ENCODE assay signal across 8 cellular contexts in the genomic region with DNA sequence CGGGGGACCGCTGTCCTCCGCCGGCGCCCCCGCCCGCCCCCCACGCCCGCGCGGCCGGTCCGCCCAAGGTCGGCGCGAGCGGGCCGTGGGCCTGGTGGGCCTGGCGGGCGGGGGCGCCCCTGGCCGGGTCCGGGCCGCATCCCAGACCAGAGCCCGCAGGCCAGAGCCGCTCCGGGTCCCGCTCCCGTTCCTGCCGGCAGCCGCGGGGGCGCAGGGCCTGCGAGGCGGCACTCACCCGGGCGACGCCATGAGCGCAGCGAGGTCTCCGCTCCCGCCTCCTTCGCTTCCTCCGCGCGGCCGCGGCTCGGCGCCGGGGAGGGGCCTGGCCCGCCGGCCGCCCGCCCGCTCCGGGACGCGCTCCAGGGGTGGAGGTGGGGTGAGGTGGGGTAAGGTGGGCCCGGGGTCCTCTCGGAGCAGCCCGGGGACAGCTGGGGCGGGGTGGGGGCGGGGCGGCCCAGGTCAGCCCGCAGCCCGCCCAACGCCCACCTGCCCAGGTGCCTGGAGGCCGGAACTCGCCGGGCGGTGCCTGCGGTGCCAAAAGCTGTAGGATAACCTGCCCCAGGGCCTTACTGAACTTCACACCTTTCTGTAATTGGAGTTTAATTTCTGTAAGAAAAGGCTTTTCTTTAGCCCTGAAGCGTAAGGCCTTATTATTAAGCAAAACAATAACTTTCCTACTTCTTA. TPM values are rescaled to one million over a fixed set of nuclear protein-coding genes. Genes with fewer than 3 reads are reported as not detected.
DNase-seq lines count a peak whose midpoint lies in the region; ATAC-seq and TF ChIP-seq lines count a peak whose summit lies in the region.

Gene URGCP (minus strand): TSS at position 270 of the 684 bp plus-strand sequence. CDS start 21 bp downstream, at position 249.

- DNase-seq in NCI-H1105 (lab: John Stamatoyannopoulos, UW) (peak; percentile 18), dorsolateral prefrontal cortex (peak in 5 of 10 donors; percentile 34 to 74 (median 57)), right lobe of liver (peak; percentile 68 to 78 (median 70)), superior temporal gyrus (ENCODE audit: extremely low spot score) (no peak)
- peak; percentile 55 for DNase-seq in activated CD4-positive, alpha-beta T cell treated with anti-CD3 and anti-CD28 coated beads, Interleukin-2, amount 50 U/mL, for 1 hour
- peak; percentile 44 to 49 for DNase-seq in stimulated activated CD4-positive, alpha-beta T cell treated with anti-CD3 and anti-CD28 coated beads, Interleukin-4, amount 100 ng/mL, for 48 hours (ENCODE audit: low read depth in 2 of 2)

- H3K9me3 ChIP-seq in HEK293 (ENCODE audit: control insufficient read depth, insufficient read depth, low read depth, low read length), result no peaks in the 10 kb centered on the region
- no peaks in the 10 kb centered on the region for H3K9me3 ChIP-seq in right lobe of liver

- TF ChIP-seq POLR2A in right lobe of liver (IDR thresholded peaks at IDR 0.05), result peak; percentile 56

- H3K4me3 ChIP-seq in HEK293 (ENCODE audit: low read depth, low read length), result peak within 1 kb of the TSS; percentile 68
- peak within 1 kb of the TSS; percentile 57 to 92 (median 78) for H3K4me3 ChIP-seq in dorsolateral prefrontal cortex
- peak within 1 kb of the TSS; percentile 64 to 80 (median 68) for H3K4me3 ChIP-seq in right lobe of liver

- TF ChIP-seq CTCF in HEK293 (tag by site-specific recombination; IDR thresholded peaks at IDR 0.05), result no peak
- TF ChIP-seq CTCF in dorsolateral prefrontal cortex (IDR thresholded peaks at IDR 0.05 in 54 of 56, conservative IDR thresholded peaks at IDR 0.05 in 2 of 56; ENCODE audit: low read depth in 1 of 56, partially characterized antibody in 56 of 56), result peak in 1 of 56 donors; percentile 10
- TF ChIP-seq CTCF in right lobe of liver (IDR thresholded peaks at IDR 0.05), result no peak

- 1% methylated on average over 12 of the region's 74 CpGs for WGBS in right lobe of liver (ENCODE audit: insufficient coverage, low coverage, low lambda C conversion rate, missing lambda C conversion rate)

- intact Hi-C loops in dorsolateral prefrontal cortex (cut with DNase I) (loop anchor here (1.0 to 5.0 kb wide), 3 partner anchors 14 to 34 kb away; partner anchors contain the start of gene UBE2D4 (in 1 of the 2)), right lobe of liver (cut with DNase I) (no loop called here)

- H3K4me1 ChIP-seq in HEK293 (ENCODE audit: control insufficient read depth, insufficient read depth, low read length) (peaks cover 4% of the 10 kb centered on the region; the same call in 1 of the 2 replicates), right lobe of liver (peaks cover 0 to 13% (median 5%) of the 10 kb centered on the region in 4 donors)

- H3K27me3 ChIP-seq in dorsolateral prefrontal cortex (no peaks in the 10 kb centered on the region), right lobe of liver (no peaks in the 10 kb centered on the region)

- ATAC-seq in GM18498 (IDR thresholded peaks at IDR 0.05; ENCODE audit: unreplicated experiment), result peak; percentile 86
- peak; percentile 43 to 78 (median 75) for ATAC-seq in right lobe of liver

- H3K36me3 ChIP-seq in HEK293 (ENCODE audit: control insufficient read depth in 2 of 2, insufficient read depth in 1 of 2, low read length in 2 of 2) (peaks cover 0 to 7% of the 10 kb centered on the region in 2 experiments; a peak in 1 of 3 replicates), right lobe of liver (no peaks in the 10 kb centered on the region)

- POLR2A ChIA-PET in HEK293 (lab: Yijun Ruan, JAX), result interaction anchor here (1.1 to 1.7 kb wide), 4 partner anchors 9 to 37 kb away, joined by 3 to 5 read pairs (median 3); partner anchors contain the start of genes MRPS24 and UBE2D4

- H3K27ac ChIP-seq in HEK293 (ENCODE audit: extremely low read depth, low read depth, low read length) (peak within 1 kb of the TSS; percentile 83), dorsolateral prefrontal cortex (peak within 1 kb of the TSS; percentile 1 to 94 (median 86)), right lobe of liver (peak within 1 kb of the TSS; percentile 63 to 90 (median 82))

- CTCF ChIA-PET in HEK293 (lab: Yijun Ruan, JAX), result no interaction called here

TF ChIP-seq in HEK293, 187 proteins besides CTCF, POLR2A, EP300 and RAD21 (continues in another document):
- TF ChIP-seq BCL11B (tag by site-specific recombination; IDR thresholded peaks at IDR 0.05; ENCODE audit: low read depth), result no peak
- peak; percentile 16 for TF ChIP-seq ZBTB26 (tag by site-specific recombination; optimal IDR thresholded peaks at IDR 0.05)
- no peak for TF ChIP-seq ZNF596 (tag by site-specific recombination; IDR thresholded peaks at IDR 0.05)
- no peak for TF ChIP-seq ZNF394 (tag by site-specific recombination; IDR thresholded peaks at IDR 0.05; ENCODE audit: borderline replicate concordance)
- TF ChIP-seq ZNF501 (tag by site-specific recombination; IDR thresholded peaks at IDR 0.05), result no peak
- TF ChIP-seq KLF8 (tag by site-specific recombination; IDR thresholded peaks at IDR 0.05), result peak; percentile 54; the same call in 1 of the 2 replicates
- no peak for TF ChIP-seq ZNF239 (tag by site-specific recombination; IDR thresholded peaks at IDR 0.05)
- TF ChIP-seq ZNF174 (tag by site-specific recombination; IDR thresholded peaks at IDR 0.05), result no peak
- TF ChIP-seq SCRT1 (tag by site-specific recombination; IDR thresholded peaks at IDR 0.05; ENCODE audit: borderline replicate concordance), result no peak
- no peak for TF ChIP-seq ZNF473 (tag by site-specific recombination; IDR thresholded peaks at IDR 0.05)
- TF ChIP-seq KLF1 (tag by site-specific recombination; IDR thresholded peaks at IDR 0.05), result peak; percentile 59
- peak; percentile 53 for TF ChIP-seq ZFHX2 (tag by site-specific recombination; conservative IDR thresholded peaks at IDR 0.05)
- no peak for TF ChIP-seq ZNF292 (tag by site-specific recombination; IDR thresholded peaks at IDR 0.05; ENCODE audit: borderline replicate concordance, low read depth)
- TF ChIP-seq, protein P1, sequence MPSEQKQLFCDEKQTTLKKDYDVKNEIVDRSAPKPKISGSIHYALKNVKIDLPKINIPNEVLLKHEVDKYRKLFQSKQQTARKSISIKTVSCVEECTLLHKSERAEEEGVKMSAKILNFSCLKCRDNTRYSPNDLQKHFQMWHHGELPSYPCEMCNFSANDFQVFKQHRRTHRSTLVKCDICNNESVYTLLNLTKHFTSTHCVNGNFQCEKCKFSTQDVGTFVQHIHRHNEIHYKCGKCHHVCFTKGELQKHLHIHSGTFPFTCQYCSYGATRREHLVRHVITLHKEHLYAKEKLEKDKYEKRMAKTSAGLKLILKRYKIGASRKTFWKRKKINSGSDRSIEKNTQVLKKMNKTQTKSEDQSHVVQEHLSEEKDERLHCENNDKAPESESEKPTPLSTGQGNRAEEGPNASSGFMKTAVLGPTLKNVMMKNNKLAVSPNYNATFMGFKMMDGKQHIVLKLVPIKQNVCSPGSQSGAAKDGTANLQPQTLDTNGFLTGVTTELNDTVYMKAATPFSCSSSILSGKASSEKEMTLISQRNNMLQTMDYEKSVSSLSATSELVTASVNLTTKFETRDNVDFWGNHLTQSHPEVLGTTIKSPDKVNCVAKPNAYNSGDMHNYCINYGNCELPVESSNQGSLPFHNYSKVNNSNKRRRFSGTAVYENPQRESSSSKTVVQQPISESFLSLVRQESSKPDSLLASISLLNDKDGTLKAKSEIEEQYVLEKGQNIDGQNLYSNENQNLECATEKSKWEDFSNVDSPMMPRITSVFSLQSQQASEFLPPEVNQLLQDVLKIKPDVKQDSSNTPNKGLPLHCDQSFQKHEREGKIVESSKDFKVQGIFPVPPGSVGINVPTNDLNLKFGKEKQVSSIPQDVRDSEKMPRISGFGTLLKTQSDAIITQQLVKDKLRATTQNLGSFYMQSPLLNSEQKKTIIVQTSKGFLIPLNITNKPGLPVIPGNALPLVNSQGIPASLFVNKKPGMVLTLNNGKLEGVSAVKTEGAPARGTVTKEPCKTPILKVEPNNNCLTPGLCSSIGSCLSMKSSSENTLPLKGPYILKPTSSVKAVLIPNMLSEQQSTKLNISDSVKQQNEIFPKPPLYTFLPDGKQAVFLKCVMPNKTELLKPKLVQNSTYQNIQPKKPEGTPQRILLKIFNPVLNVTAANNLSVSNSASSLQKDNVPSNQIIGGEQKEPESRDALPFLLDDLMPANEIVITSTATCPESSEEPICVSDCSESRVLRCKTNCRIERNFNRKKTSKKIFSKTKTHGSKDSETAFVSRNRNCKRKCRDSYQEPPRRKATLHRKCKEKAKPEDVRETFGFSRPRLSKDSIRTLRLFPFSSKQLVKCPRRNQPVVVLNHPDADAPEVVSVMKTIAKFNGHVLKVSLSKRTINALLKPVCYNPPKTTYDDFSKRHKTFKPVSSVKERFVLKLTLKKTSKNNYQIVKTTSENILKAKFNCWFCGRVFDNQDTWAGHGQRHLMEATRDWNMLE (tag by site-specific recombination; conservative IDR thresholded peaks at IDR 0.05; ENCODE audit: low read depth), result no peak
- peak; percentile 47 for TF ChIP-seq SP2 (tag by site-specific recombination; IDR thresholded peaks at IDR 0.05)
- 0 out of 2 replicates have a peak, but pooled peaks have one; percentile 18 for TF ChIP-seq ZEB2 (tag by site-specific recombination; IDR thresholded peaks at IDR 0.05)
- peak; percentile 72 for TF ChIP-seq SP3 (tag by site-specific recombination; IDR thresholded peaks at IDR 0.05)
- TF ChIP-seq ZNF221 (tag by site-specific recombination; IDR thresholded peaks at IDR 0.05; ENCODE audit: borderline replicate concordance), result no peak
- TF ChIP-seq ZNF335 (tag by site-specific recombination; conservative IDR thresholded peaks at IDR 0.05), result peak; percentile 77

RNA-seq across cellular contexts. Expression of gene URGCP, which starts in this region (rescaled TPM):
- total RNA-seq in dorsolateral prefrontal cortex, result 10 to 100 TPM; 38.6 to 96.9 (median 70.0) TPM
- total RNA-seq in right lobe of liver, result 10 to 100 TPM; 13.7 to 32.2 (median 25.2) TPM

Comparison
In these comparisons a context has a peak if more than half of its experiments do, and no peak if none do; other contexts are left out.
1. intact Hi-C loops: an anchor here in dorsolateral prefrontal cortex (1.0 to 5.0 kb wide); none called in right lobe of liver.